Comparison of ENCODE assay signal across 11 cellular contexts in the genomic region with DNA sequence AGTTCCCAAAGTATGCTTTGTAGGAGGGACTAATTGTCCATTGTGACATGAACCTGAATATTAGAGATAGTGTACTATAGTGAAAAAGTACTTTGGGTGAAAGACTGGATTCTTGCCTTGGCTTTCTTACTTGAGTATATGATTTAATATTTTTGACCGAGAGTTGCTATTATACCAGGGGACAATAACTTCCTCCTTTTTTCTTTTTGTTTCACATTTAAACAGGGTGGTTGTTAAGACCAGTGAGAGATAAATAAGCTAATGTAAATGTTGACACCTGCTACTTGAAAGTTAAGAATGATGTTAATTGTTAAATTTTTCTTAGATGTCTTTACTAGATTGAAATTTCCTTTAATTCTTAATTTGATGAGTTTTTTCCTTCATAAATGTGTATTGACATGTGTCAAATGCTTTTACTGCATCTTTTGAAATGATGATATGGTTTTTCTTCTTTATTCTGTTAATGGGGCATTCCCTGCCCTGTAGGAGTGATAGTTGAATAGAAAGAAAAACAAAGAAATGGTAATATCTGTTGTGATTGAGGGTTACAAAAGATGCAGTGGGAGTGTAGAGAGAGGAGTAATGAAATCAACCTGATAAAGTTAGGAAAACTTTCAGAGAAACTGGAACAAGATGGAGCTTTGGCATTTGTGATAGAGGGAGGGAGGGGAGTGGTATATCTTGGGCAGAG. TPM values are rescaled to one million over a fixed set of nuclear protein-coding genes. Genes with fewer than 3 reads are reported as not detected.
DNase-seq lines count a peak whose midpoint lies in the region; ATAC-seq and TF ChIP-seq lines count a peak whose summit lies in the region.
"Had no signal": no experiment of that assay in that cellular context is flagged by ENCODE, and none has a peak within 500 bp of the region (broad histone marks: within the 10 kb centered on the region; RNA-seq: fewer than 3 reads in every experiment).

No MANE protein-coding gene starts in this region.

- no peak for DNase-seq in CD8-positive, alpha-beta memory T cell
- no peak for DNase-seq in RWPE2 (ENCODE audit: low spot score)
- no peak for DNase-seq in memory B cell (ENCODE audit: low spot score in 2 of 2)
- no peak for DNase-seq in right atrium auricular region (ENCODE audit: low spot score)
- DNase-seq in right cardiac atrium = no peak
- DNase-seq in tibial artery = no peak
- DNase-seq: adrenal gland; naive thymus-derived CD8-positive, alpha-beta T cell; NCI-H1417 had no signal

- POLR2A ChIA-PET in CD8-positive, alpha-beta memory T cell (lab: Charles Lee) = interaction anchor here (0.6 kb wide), 1 partner anchor 34 kb away, joined by 10 read pairs; no protein-coding TSS in a partner anchor

- intact Hi-C loops in right cardiac atrium (cut with DNase I) = no loop called here
- intact Hi-C loops in tibial artery (cut with DNase I; ENCODE audit: low total_unique reads) = loop anchor here (10.0 kb wide), 1 partner anchor 83 kb away; no protein-coding TSS in a partner anchor

- H3K9me3 ChIP-seq in CD8-positive, alpha-beta memory T cell (ENCODE audit: low read length) = no peaks in the 10 kb centered on the region
- no peaks in the 10 kb centered on the region for H3K9me3 ChIP-seq in RWPE2 (ENCODE audit: severe bottlenecking)
- peaks cover 0 to 7% of the 10 kb centered on the region in 2 donors for H3K9me3 ChIP-seq in right atrium auricular region
- H3K9me3 ChIP-seq in right cardiac atrium (ENCODE audit: control insufficient read depth, low read length) = no peaks in the 10 kb centered on the region
- peaks cover 0 to 6% (median 3%) of the 10 kb centered on the region in 3 donors for H3K9me3 ChIP-seq in tibial artery
- H3K9me3 ChIP-seq: adrenal gland had no signal

- no peaks in the 10 kb centered on the region for H3K27me3 Mint-ChIP-seq in CD8-positive, alpha-beta memory T cell
- H3K27me3 Mint-ChIP-seq in memory B cell = no peaks in the 10 kb centered on the region
- H3K27me3 Mint-ChIP-seq: naive thymus-derived CD8-positive, alpha-beta T cell had no signal

- WGBS in right cardiac atrium = 65% methylated on average over 1 of the region's 1 CpG

- peaks cover 2 to 11% (median 7%) of the 10 kb centered on the region in 5 donors for H3K9me3 Mint-ChIP-seq in CD8-positive, alpha-beta memory T cell
- H3K9me3 Mint-ChIP-seq in memory B cell = peaks cover 4% of the 10 kb centered on the region

- peaks cover 61 to 81% (median 73%) of the 10 kb centered on the region in 3 donors for H3K4me1 Mint-ChIP-seq in CD8-positive, alpha-beta memory T cell
- H3K4me1 Mint-ChIP-seq in memory B cell = peaks cover 39% of the 10 kb centered on the region

- no peaks in the 10 kb centered on the region for H3K27me3 ChIP-seq in CD8-positive, alpha-beta memory T cell (ENCODE audit: insufficient read depth, low read length, poor library complexity, severe bottlenecking)
- H3K27me3 ChIP-seq in RWPE2 (ENCODE audit: insufficient read depth, poor library complexity, severe bottlenecking) = no peaks in the 10 kb centered on the region
- no peaks in the 10 kb centered on the region for H3K27me3 ChIP-seq in right atrium auricular region
- H3K27me3 ChIP-seq in right cardiac atrium (ENCODE audit: control insufficient read depth, insufficient read depth) = no peaks in the 10 kb centered on the region
- H3K27me3 ChIP-seq in tibial artery = no peaks in the 10 kb centered on the region
- H3K27me3 ChIP-seq: adrenal gland had no signal

- peaks cover 15 to 22% (median 17%) of the 10 kb centered on the region in 3 donors for H3K36me3 Mint-ChIP-seq in CD8-positive, alpha-beta memory T cell
- H3K36me3 Mint-ChIP-seq in memory B cell = peaks cover 13% of the 10 kb centered on the region

- CTCF ChIA-PET in CD8-positive, alpha-beta memory T cell (lab: Charles Lee) = no interaction called here

- peak overlapping the region in 5 of 7 donors; percentile 8 to 55 (median 44) for H3K4me3 Mint-ChIP-seq in CD8-positive, alpha-beta memory T cell
- H3K4me3 Mint-ChIP-seq in memory B cell = peak overlapping the region; percentile 53

- peak; percentile 46 for ATAC-seq in GM21786 (IDR thresholded peaks at IDR 0.05; ENCODE audit: unreplicated experiment)
- no peak for ATAC-seq in RWPE2 (ENCODE audit: low read depth)
- peak; percentile 89 for ATAC-seq in memory B cell (ENCODE audit: low read depth)
- no peak for ATAC-seq in HG03175 (IDR thresholded peaks at IDR 0.05; ENCODE audit: unreplicated experiment)
- no peak for ATAC-seq in right cardiac atrium
- ATAC-seq: naive thymus-derived CD8-positive, alpha-beta T cell had no signal

- no peak overlapping the region for H3K4me3 ChIP-seq in CD8-positive, alpha-beta memory T cell (ENCODE audit: low read length)
- H3K4me3 ChIP-seq in RWPE2 (ENCODE audit: severe bottlenecking) = no peak overlapping the region
- H3K4me3 ChIP-seq in right atrium auricular region = no peak overlapping the region
- no peak overlapping the region for H3K4me3 ChIP-seq in right cardiac atrium (ENCODE audit: low read length)
- no peak overlapping the region for H3K4me3 ChIP-seq in tibial artery
- H3K4me3 ChIP-seq: adrenal gland had no signal

- H3K27ac Mint-ChIP-seq in CD8-positive, alpha-beta memory T cell = peak overlapping the region in 5 of 8 donors; percentile 18 to 86 (median 49)
- peak overlapping the region; percentile 63 for H3K27ac Mint-ChIP-seq in memory B cell

- H3K4me1 ChIP-seq in CD8-positive, alpha-beta memory T cell (ENCODE audit: insufficient read depth, low read length) = peaks cover 28% of the 10 kb centered on the region
- H3K4me1 ChIP-seq in RWPE2 (ENCODE audit: insufficient read depth, poor library complexity, severe bottlenecking) (peaks cover 43% of the 10 kb centered on the region), right atrium auricular region (peaks cover 0 to 34% of the 10 kb centered on the region in 2 donors), right cardiac atrium (ENCODE audit: control insufficient read depth, insufficient read depth, low read length) (peaks cover 11% of the 10 kb centered on the region), tibial artery (peaks cover 0 to 51% (median 2%) of the 10 kb centered on the region in 4 donors)

- no peak overlapping the region for H3K27ac ChIP-seq in CD8-positive, alpha-beta memory T cell (ENCODE audit: low read depth, low read length)
- H3K27ac ChIP-seq in RWPE2 (ENCODE audit: poor library complexity, severe bottlenecking) = peak overlapping the region; percentile 46
- no peak overlapping the region for H3K27ac ChIP-seq in right atrium auricular region
- H3K27ac ChIP-seq in right cardiac atrium (ENCODE audit: low read length) = no peak overlapping the region
- H3K27ac ChIP-seq in tibial artery = no peak overlapping the region
- H3K27ac ChIP-seq: adrenal gland had no signal

- no peaks in the 10 kb centered on the region for H3K36me3 ChIP-seq in CD8-positive, alpha-beta memory T cell (ENCODE audit: insufficient read depth, low read length)
- H3K36me3 ChIP-seq in RWPE2 (ENCODE audit: low read depth) (no peaks in the 10 kb centered on the region), right atrium auricular region (no peaks in the 10 kb centered on the region), tibial artery (no peaks in the 10 kb centered on the region)
- H3K36me3 ChIP-seq: adrenal gland had no signal

- TF ChIP-seq CTCF in RWPE2 (IDR thresholded peaks at IDR 0.05; ENCODE audit: poor library complexity, severe bottlenecking) (no peak), right atrium auricular region (IDR thresholded peaks at IDR 0.05) (no peak), tibial artery (IDR thresholded peaks at IDR 0.05) (no peak)

RNA-seq across cellular contexts. Expression of gene ZFAND3, which starts 48.4 kb away (rescaled TPM):
- total RNA-seq in CD8-positive, alpha-beta memory T cell = 10 to 100 TPM; 29.1 to 29.4 TPM
- polyA plus RNA-seq in CD8-positive, alpha-beta memory T cell = 5.2 TPM
- total RNA-seq in right atrium auricular region (10 to 100 TPM; 36.7 to 40.0 TPM), right cardiac atrium (10 to 100 TPM; 65.2 to 91.4 (median 80.7) TPM)
- 50.1 TPM for polyA plus RNA-seq in right cardiac atrium

Comparison
In these comparisons a context has a peak if more than half of its experiments do, and no peak if none do; other contexts are left out.
1. ATAC-seq: peak in GM21786 (single experiment) and memory B cell (single experiment); none in RWPE2 (single experiment), HG03175 (single experiment) and right cardiac atrium (0 of 2).